1 cellular context compared by ENCODE assay signal in the genomic region with DNA sequence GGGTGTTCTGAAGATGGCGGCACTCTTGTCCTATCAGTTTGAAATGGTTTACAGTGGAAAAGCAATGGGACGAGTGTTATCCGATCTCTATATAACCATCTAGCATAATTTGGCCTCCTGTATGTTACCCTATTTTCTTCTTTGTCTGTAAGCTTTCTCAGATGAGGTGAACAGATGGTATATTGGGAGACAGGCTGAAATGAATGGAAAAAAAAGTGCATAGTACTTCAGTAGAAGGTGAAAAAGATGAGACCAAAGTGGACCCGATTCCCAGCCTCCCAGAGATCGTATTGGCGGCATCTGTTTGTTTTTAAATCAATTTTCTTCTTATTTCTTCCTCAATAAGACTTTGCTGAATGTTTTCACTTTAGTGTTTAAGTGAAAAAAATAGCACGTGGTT.
TF ChIP-seq lines count a peak whose summit lies in the region.

No MANE protein-coding gene starts in this region.

TF ChIP-seq in GM23338, 12 proteins besides CTCF, POLR2A, EP300 and RAD21 (continued from another document):
- TF ChIP-seq, protein P1, sequence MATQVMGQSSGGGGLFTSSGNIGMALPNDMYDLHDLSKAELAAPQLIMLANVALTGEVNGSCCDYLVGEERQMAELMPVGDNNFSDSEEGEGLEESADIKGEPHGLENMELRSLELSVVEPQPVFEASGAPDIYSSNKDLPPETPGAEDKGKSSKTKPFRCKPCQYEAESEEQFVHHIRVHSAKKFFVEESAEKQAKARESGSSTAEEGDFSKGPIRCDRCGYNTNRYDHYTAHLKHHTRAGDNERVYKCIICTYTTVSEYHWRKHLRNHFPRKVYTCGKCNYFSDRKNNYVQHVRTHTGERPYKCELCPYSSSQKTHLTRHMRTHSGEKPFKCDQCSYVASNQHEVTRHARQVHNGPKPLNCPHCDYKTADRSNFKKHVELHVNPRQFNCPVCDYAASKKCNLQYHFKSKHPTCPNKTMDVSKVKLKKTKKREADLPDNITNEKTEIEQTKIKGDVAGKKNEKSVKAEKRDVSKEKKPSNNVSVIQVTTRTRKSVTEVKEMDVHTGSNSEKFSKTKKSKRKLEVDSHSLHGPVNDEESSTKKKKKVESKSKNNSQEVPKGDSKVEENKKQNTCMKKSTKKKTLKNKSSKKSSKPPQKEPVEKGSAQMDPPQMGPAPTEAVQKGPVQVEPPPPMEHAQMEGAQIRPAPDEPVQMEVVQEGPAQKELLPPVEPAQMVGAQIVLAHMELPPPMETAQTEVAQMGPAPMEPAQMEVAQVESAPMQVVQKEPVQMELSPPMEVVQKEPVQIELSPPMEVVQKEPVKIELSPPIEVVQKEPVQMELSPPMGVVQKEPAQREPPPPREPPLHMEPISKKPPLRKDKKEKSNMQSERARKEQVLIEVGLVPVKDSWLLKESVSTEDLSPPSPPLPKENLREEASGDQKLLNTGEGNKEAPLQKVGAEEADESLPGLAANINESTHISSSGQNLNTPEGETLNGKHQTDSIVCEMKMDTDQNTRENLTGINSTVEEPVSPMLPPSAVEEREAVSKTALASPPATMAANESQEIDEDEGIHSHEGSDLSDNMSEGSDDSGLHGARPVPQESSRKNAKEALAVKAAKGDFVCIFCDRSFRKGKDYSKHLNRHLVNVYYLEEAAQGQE (IDR thresholded peaks at IDR 0.05; ENCODE audit: unreplicated experiment), result no peak
- TF ChIP-seq JUNB (IDR thresholded peaks at IDR 0.05; ENCODE audit: unreplicated experiment), result no peak
- no peak for TF ChIP-seq CREB1 (CRISPR knock-in tag; IDR thresholded peaks at IDR 0.05; ENCODE audit: low read depth)
- TF ChIP-seq NANOG (IDR thresholded peaks at IDR 0.05; ENCODE audit: borderline replicate concordance), result no peak
- no peak for TF ChIP-seq EZH2 (IDR thresholded peaks at IDR 0.05; ENCODE audit: low read depth, unreplicated experiment)
- no peak for TF ChIP-seq ZNF331 (CRISPR knock-in tag; IDR thresholded peaks at IDR 0.05; ENCODE audit: low read depth)
- TF ChIP-seq, protein P2, sequence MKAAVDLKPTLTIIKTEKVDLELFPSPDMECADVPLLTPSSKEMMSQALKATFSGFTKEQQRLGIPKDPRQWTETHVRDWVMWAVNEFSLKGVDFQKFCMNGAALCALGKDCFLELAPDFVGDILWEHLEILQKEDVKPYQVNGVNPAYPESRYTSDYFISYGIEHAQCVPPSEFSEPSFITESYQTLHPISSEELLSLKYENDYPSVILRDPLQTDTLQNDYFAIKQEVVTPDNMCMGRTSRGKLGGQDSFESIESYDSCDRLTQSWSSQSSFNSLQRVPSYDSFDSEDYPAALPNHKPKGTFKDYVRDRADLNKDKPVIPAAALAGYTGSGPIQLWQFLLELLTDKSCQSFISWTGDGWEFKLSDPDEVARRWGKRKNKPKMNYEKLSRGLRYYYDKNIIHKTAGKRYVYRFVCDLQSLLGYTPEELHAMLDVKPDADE (IDR thresholded peaks at IDR 0.05), result no peak
- TF ChIP-seq EZH2phosphoT487 (IDR thresholded peaks at IDR 0.05; ENCODE audit: unreplicated experiment), result no peak
